Comparison of ENCODE assay signal across 8 cellular contexts in genomic region chr22:24592846-24593809, GRCh38. TPM values are rescaled to one million over a fixed set of nuclear protein-coding genes. Genes with fewer than 3 reads are reported as not detected.
A peak's percentile ranks its signal among the peaks of the same experiment; 100 is the strongest.
DNase-seq lines count a peak whose midpoint lies in the region; ATAC-seq and TF ChIP-seq lines count a peak whose summit lies in the region.

LRRC75B (minus strand) TSS chr22:24593073; CDS start chr22:24593039, 34 bp downstream.

- H3K27ac ChIP-seq in adipose tissue (ENCODE audit: low read depth, low read length) (no peak within 1 kb of the TSS), neutrophil (peak within 1 kb of the TSS; percentile 76), aorta (ENCODE audit: low read depth in 1 of 2, low read length in 2 of 2) (peak within 1 kb of the TSS in 1 of 2 donors; percentile 3)

- peak; percentile 88 for DNase-seq in ACHN
- no peak for DNase-seq in GM12864 (ENCODE audit: low read depth)
- DNase-seq in NCI-H774 (lab: John Stamatoyannopoulos, UW), result peak; percentile 27
- peak; percentile 94 for DNase-seq in Right ventricle myocardium superior
- peak; percentile 94 to 97 for DNase-seq in aorta

- H3K9me3 ChIP-seq in neutrophil (no peaks in the 10 kb centered on the region), aorta (ENCODE audit: control insufficient read depth, low read length) (no peaks in the 10 kb centered on the region)

- intact Hi-C loops in Right ventricle myocardium superior (cut with DNase I) (no loop called here), aorta (cut with DNase I) (no loop called here)

- H3K4me3 ChIP-seq in GM12864 (ENCODE audit: low read depth, low read length) (peak within 1 kb of the TSS; percentile 40), neutrophil (ENCODE audit: low read depth in 1 of 2, low read length in 1 of 2) (peak within 1 kb of the TSS; percentile 59 to 71), aorta (ENCODE audit: low read length in 2 of 2) (peak within 1 kb of the TSS; percentile 21 to 49)

- peaks cover 7% of the 10 kb centered on the region for H3K27me3 ChIP-seq in neutrophil
- no peaks in the 10 kb centered on the region for H3K27me3 ChIP-seq in aorta (ENCODE audit: control insufficient read depth in 1 of 2, insufficient read depth in 2 of 2, low read length in 1 of 2)

- H3K36me3 ChIP-seq in neutrophil, result peaks cover 11% of the 10 kb centered on the region
- no peaks in the 10 kb centered on the region for H3K36me3 ChIP-seq in aorta (ENCODE audit: control insufficient read depth in 1 of 2, insufficient read depth in 2 of 2, low read length in 1 of 2)

- in situ Hi-C loops in ACHN (cut with HindIII; ENCODE audit: low pct_ligation_motif_present, low pct_unique_long_range_greater_than_20kb, low sequenced_read_pairs), result no loop called here

- WGBS in adipose tissue, 3 donors, result 14 to 25% (median 18%) methylated on average over 46 to 83 of the region's 83 CpGs
- 12 to 22% methylated on average over 45 to 83 of the region's 83 CpGs for WGBS in aorta, 2 donors

- TF ChIP-seq CTCF in GM12864 (IDR thresholded peaks at IDR 0.05; ENCODE audit: low read depth, low read length, missing control alignments), result no peak
- no peak for TF ChIP-seq CTCF in neutrophil (IDR thresholded peaks at IDR 0.05)

- ATAC-seq in HG02885 (IDR thresholded peaks at IDR 0.05; ENCODE audit: poor library complexity, unreplicated experiment), result peak; percentile 87
- ATAC-seq in Right ventricle myocardium superior (ENCODE audit: poor library complexity), result peak; percentile 93
- peak; percentile 93 for ATAC-seq in aorta (ENCODE audit: low FRiP score)

- H3K4me1 ChIP-seq in neutrophil (ENCODE audit: control insufficient read depth in 1 of 2, insufficient read depth in 1 of 2, low read depth in 1 of 2, low read length in 1 of 2) (peaks cover 10 to 20% of the 10 kb centered on the region in 2 experiments), aorta (ENCODE audit: control insufficient read depth in 1 of 2, insufficient read depth in 2 of 2, low read length in 2 of 2) (no peaks in the 10 kb centered on the region)

RNA-seq across cellular contexts. Expression of gene LRRC75B, which starts in this region (rescaled TPM):
- polyA plus RNA-seq in adipose tissue, result 10 to 100 TPM in 2 of 3 donors, 1 to 10 TPM in 1; 5.8 to 12.5 (median 10.8) TPM
- total RNA-seq in Right ventricle myocardium superior, result 5.0 TPM
- 10 to 100 TPM in 1 of 2 donors, 1 to 10 TPM in 1; 4.6 to 15.0 TPM for total RNA-seq in aorta
- 10 to 100 TPM in 1 of 2 donors, 1 to 10 TPM in 1; 6.1 to 47.7 TPM for polyA plus RNA-seq in aorta
